ENCODE assay signal across 8 cellular contexts in genomic region chr6:55980627-55981211, GRCh38.
A peak's percentile ranks its signal among the peaks of the same experiment; 100 is the strongest.
DNase-seq lines count a peak whose midpoint lies in the region; ATAC-seq, FAIRE-seq and TF ChIP-seq lines count a peak whose summit lies in the region.

No MANE protein-coding gene starts in this region.

- WGBS in esophagus squamous epithelium, 2 donors, result 4 to 11% methylated on average over 1 of the region's 1 CpG
- 5 to 8% methylated on average over 1 of the region's 1 CpG for WGBS in pancreas, 2 donors

- peak; percentile 94 for FAIRE-seq in pancreas (lab: Jason Lieb, UNC)

- no peaks in the 10 kb centered on the region for H3K4me1 ChIP-seq in esophagus squamous epithelium
- H3K4me1 ChIP-seq in pancreas, result no peaks in the 10 kb centered on the region

- H3K36me3 ChIP-seq in esophagus squamous epithelium, result no peaks in the 10 kb centered on the region
- H3K36me3 ChIP-seq in pancreas, result no peaks in the 10 kb centered on the region

- intact Hi-C loops in esophagus squamous epithelium (cut with DNase I) (no loop called here), pancreas (cut with DNase I) (loop anchor here in 2 of 3 donors (5.0 to 10.0 kb wide), 2 partner anchors 312 to 314 kb away; no protein-coding TSS in a partner anchor), left colon (cut with DNase I, micrococcal nuclease) (no loop called here)

- H3K27me3 ChIP-seq in esophagus squamous epithelium, result no peaks in the 10 kb centered on the region
- no peaks in the 10 kb centered on the region for H3K27me3 ChIP-seq in pancreas

- H3K9me3 ChIP-seq in esophagus squamous epithelium, result no peaks in the 10 kb centered on the region
- H3K9me3 ChIP-seq in pancreas, result no peaks in the 10 kb centered on the region

- ATAC-seq in pancreas (peak in 3 of 4 donors; percentile 54 to 60 (median 59)), left colon (no peak), GM21723 (IDR thresholded peaks at IDR 0.05; ENCODE audit: unreplicated experiment) (no peak)

- TF ChIP-seq CTCF in esophagus squamous epithelium (IDR thresholded peaks at IDR 0.05) (peak; percentile 32 to 82 (median 62)), pancreas (IDR thresholded peaks at IDR 0.05) (peak in 3 of 4 donors; percentile 46 to 59 (median 54))

- H3K27ac ChIP-seq in esophagus squamous epithelium (no peak overlapping the region), pancreas (no peak overlapping the region)

- no peak overlapping the region for H3K4me3 ChIP-seq in Jurkat, Clone E6-1 (ENCODE audit: low read length)
- H3K4me3 ChIP-seq in esophagus squamous epithelium, result no peak overlapping the region
- no peak overlapping the region for H3K4me3 ChIP-seq in pancreas

- peak; percentile 64 for DNase-seq in DMS 273 (lab: John Stamatoyannopoulos, UW; ENCODE audit: unreplicated experiment)
- DNase-seq in DMS 273 treated with DMSO at 0.1 percent for 48 hours (lab: John Stamatoyannopoulos, UW), result no peak
- DNase-seq in Jurkat, Clone E6-1 (ENCODE audit: low read depth, low spot score), result peak; percentile 4
- peak; percentile 51 for DNase-seq in RKO (ENCODE audit: low spot score)
- DNase-seq in esophagus squamous epithelium (lab: John Stamatoyannopoulos, UW), result no peak
- DNase-seq in pancreas, result no peak
- no peak for DNase-seq in left colon

- no peak for TF ChIP-seq POLR2A in esophagus squamous epithelium (IDR thresholded peaks at IDR 0.05)

Comparison
In these comparisons a context has a peak if more than half of its experiments do, and no peak if none do; other contexts are left out.
1. DNase-seq: peak in DMS 273 (single experiment), Jurkat, Clone E6-1 (single experiment) and RKO (single experiment); none in DMS 273 treated with DMSO at 0.1 percent for 48 hours (single experiment), esophagus squamous epithelium (single experiment), pancreas (0 of 6) and left colon (0 of 2).
2. ATAC-seq: peak in pancreas (3 of 4); none in left colon (single experiment) and GM21723 (single experiment).
3. intact Hi-C loops: an anchor here in pancreas (5.0 to 10.0 kb wide); none called in esophagus squamous epithelium and left colon.